ENCODE assay signal across 16 cellular contexts in the genomic region with DNA sequence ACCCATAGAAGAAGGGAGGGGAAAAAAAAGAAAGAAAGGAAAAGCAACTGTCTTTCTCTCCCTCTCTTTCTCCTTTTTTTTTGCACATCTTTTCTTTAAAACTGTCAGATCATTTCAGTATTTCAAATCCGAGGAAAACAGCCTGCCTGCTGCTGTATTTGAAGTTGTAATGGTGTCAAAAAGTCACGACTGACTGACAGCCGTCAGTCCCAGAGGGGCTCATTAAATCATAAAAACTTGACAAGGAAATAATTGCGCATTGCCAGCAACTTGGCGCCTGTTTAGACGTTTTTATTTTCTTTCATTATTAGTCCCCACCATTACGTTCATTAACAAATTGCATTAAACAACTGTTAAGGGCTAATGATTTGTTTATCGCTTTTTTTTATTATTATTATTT.
DNase-seq lines count a peak whose midpoint lies in the region; ATAC-seq and TF ChIP-seq lines count a peak whose summit lies in the region.
"Had no signal": no experiment of that assay in that cellular context is flagged by ENCODE, and none has a peak within 500 bp of the region (broad histone marks: within the 10 kb centered on the region; RNA-seq: fewer than 3 reads in every experiment).

No MANE protein-coding gene starts in this region.

- H3K9ac ChIP-seq in neural cell (ENCODE audit: low read length): no peak overlapping the region
- H3K9ac ChIP-seq: BLaER1 treated with 17β-estradiol and CSF1 and Interleukin-3, amounts not matched to agents 10 nM and 100 nM had no signal

- no peak for DNase-seq in HEK293T (ENCODE audit: extremely low spot score)
- no peak for DNase-seq in type B pancreatic cell (ENCODE audit: extremely low spot score, unreplicated experiment)
- no peak for DNase-seq in stimulated activated CD4-positive, alpha-beta T cell treated with anti-CD3 and anti-CD28 coated beads, Interleukin-4, amount 100 ng/mL, for 1 hour
- DNase-seq: AML-193; Caco-2; Calu3; CD4-positive, alpha-beta T cell; CD8-positive, alpha-beta T cell; GF-D8 had no signal

- no peak overlapping the region for H3K27ac ChIP-seq in neural cell (ENCODE audit: low read length)
- H3K27ac ChIP-seq: 22Rv1; BLaER1 treated with 17β-estradiol and CSF1 and Interleukin-3, amounts not matched to agents 10 nM and 100 nM; C4-2B had no signal

- no peak for TF ChIP-seq RAD21 in neural cell (conservative IDR thresholded peaks at IDR 0.05)

- no peak for ATAC-seq in GM19324 (IDR thresholded peaks at IDR 0.05; ENCODE audit: low FRiP score, unreplicated experiment)
- ATAC-seq: A549; CD8-positive, alpha-beta T cell had no signal

- H3K4me2 ChIP-seq in neural cell (ENCODE audit: low read length): no peak overlapping the region
- H3K4me2 ChIP-seq: A549 had no signal

- H3K79me2 ChIP-seq in neural cell (replicated peaks; ENCODE audit: insufficient read depth, low read length): no peaks in the 10 kb centered on the region

- no peaks in the 10 kb centered on the region for H3K36me3 ChIP-seq in neural cell (ENCODE audit: insufficient read depth, low read length)

- peaks cover 10% of the 10 kb centered on the region for H3K27me3 Mint-ChIP-seq in type B pancreatic cell
- H3K27me3 Mint-ChIP-seq: B cell; CD4-positive, alpha-beta T cell had no signal

- H3K9me3 ChIP-seq in neural cell (ENCODE audit: low read length): no peaks in the 10 kb centered on the region
- H3K9me3 ChIP-seq: A549; BLaER1 treated with 17β-estradiol and CSF1 and Interleukin-3, amounts not matched to agents 10 nM and 100 nM; Caco-2 had no signal

- H3K4me3 Mint-ChIP-seq in type B pancreatic cell: peak overlapping the region; percentile 38
- H3K4me3 Mint-ChIP-seq: B cell; CD4-positive, alpha-beta T cell; CD8-positive, alpha-beta T cell had no signal

- POLR2A ChIA-PET in HEK293T (lab: Yijun Ruan, JAX): no interaction called here

- H4K20me1 ChIP-seq in neural cell (ENCODE audit: insufficient read depth): no peaks in the 10 kb centered on the region

- TF ChIP-seq CTCF in neural cell (IDR thresholded peaks at IDR 0.05; ENCODE audit: poor library complexity, severe bottlenecking) (no peak), type B pancreatic cell (conservative IDR thresholded peaks at IDR 0.05) (no peak)

- peaks cover 55% of the 10 kb centered on the region for H3K4me1 Mint-ChIP-seq in type B pancreatic cell (ENCODE audit: unreplicated experiment)
- H3K4me1 Mint-ChIP-seq: B cell had no signal

- peaks cover 18% of the 10 kb centered on the region for H3K36me3 Mint-ChIP-seq in type B pancreatic cell

- peak overlapping the region; percentile 33 for H3K4me3 ChIP-seq in neural cell (ENCODE audit: low read length)
- H3K4me3 ChIP-seq: A549; BLaER1 treated with 17β-estradiol and CSF1 and Interleukin-3, amounts not matched to agents 10 nM and 100 nM had no signal

- CTCF ChIA-PET in HEK293T (lab: Yijun Ruan, JAX): no interaction called here

- no peak overlapping the region for H2AFZ ChIP-seq in neural cell (ENCODE audit: low read depth, low read length)

- no peaks in the 10 kb centered on the region for H3K9me3 Mint-ChIP-seq in type B pancreatic cell
- H3K9me3 Mint-ChIP-seq: CD4-positive, alpha-beta T cell; CD8-positive, alpha-beta T cell had no signal

- no peaks in the 10 kb centered on the region for H3K27me3 ChIP-seq in neural cell (ENCODE audit: insufficient read depth, low read depth, low read length)
- H3K27me3 ChIP-seq: BLaER1 treated with 17β-estradiol and CSF1 and Interleukin-3, amounts not matched to agents 10 nM and 100 nM had no signal

- H3K27ac Mint-ChIP-seq in type B pancreatic cell: no peak overlapping the region
- H3K27ac Mint-ChIP-seq: B cell; CD4-positive, alpha-beta T cell; CD8-positive, alpha-beta T cell had no signal

- no peaks in the 10 kb centered on the region for H3F3A ChIP-seq in neural cell (ENCODE audit: insufficient read depth, low read length, poor library complexity, severe bottlenecking)

- H3K9me2 ChIP-seq in neural cell (ENCODE audit: insufficient read depth, low read length): no peaks in the 10 kb centered on the region

- peak; percentile 98 for TF ChIP-seq EP300 in neural cell (conservative IDR thresholded peaks at IDR 0.05; ENCODE audit: poor library complexity, severe bottlenecking)

TF ChIP-seq in HEK293T, 16 proteins besides CTCF, POLR2A, EP300 and RAD21:
- TF ChIP-seq, protein P1, sequence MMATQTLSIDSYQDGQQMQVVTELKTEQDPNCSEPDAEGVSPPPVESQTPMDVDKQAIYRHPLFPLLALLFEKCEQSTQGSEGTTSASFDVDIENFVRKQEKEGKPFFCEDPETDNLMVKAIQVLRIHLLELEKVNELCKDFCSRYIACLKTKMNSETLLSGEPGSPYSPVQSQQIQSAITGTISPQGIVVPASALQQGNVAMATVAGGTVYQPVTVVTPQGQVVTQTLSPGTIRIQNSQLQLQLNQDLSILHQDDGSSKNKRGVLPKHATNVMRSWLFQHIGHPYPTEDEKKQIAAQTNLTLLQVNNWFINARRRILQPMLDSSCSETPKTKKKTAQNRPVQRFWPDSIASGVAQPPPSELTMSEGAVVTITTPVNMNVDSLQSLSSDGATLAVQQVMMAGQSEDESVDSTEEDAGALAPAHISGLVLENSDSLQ (IDR thresholded peaks at IDR 0.05): peak; percentile 51; the same call in 1 of the 2 replicates
- no peak for TF ChIP-seq FOXK2 (IDR thresholded peaks at IDR 0.05)

TF ChIP-seq in neural cell, 6 proteins besides CTCF, POLR2A, EP300 and RAD21:
- TF ChIP-seq REST (IDR thresholded peaks at IDR 0.05; ENCODE audit: borderline replicate concordance) (no peak), POLR2AphosphoS5 (IDR thresholded peaks at IDR 0.05) (peak; percentile 92)
